In the genomic region with DNA sequence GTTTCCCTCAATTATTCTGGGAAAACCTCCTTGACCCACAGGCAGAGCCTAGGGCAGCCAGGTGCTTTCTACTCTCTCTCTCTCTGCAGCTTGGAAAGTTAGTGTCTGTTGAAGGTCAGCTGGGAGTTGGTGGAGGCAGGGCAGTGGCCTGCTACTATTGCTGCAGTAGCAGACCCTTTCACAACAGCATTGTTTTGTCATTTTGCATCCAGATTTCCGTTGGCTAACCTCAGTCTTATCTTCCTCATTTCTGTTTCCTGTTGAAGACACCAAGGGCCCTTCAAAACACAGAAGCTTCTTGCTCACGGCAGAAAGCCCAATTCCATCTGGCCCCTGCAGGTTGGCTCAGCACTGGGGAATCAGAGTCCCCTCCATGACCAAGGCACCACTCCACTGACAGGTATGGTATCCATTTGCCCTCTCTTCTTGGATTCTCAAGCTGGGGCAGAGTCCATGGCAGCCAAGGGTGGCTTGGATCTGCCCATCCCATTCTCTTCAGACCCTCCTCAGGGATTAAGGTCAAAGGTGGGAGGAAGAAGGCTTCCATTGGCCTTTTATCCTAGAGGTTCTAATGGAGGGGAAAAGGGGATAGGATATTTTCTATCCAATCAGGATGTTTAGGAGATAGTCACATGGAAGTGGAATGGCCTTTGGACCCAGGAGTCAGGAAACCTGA, we compare ENCODE assay signal across 8 cellular contexts. TPM values are rescaled to one million over a fixed set of nuclear protein-coding genes. Genes with fewer than 3 reads are reported as not detected.
DNase-seq lines count a peak whose midpoint lies in the region; ATAC-seq and TF ChIP-seq lines count a peak whose summit lies in the region.

No MANE protein-coding gene starts in this region.

- peak overlapping the region; percentile 28 for H3K4me3 ChIP-seq in thoracic aorta

- H3K36me3 Mint-ChIP-seq in activated naive CD4-positive, alpha-beta T cell treated with anti-CD3 and anti-CD28 coated beads, Interleukin-2, amount 10 ng/mL, durations not matched to agents 7 days and 5 days: peaks cover 22% of the 10 kb centered on the region

- no peak for TF ChIP-seq CTCF in thoracic aorta (IDR thresholded peaks at IDR 0.05)

- peaks cover 4% of the 10 kb centered on the region for H3K9me3 Mint-ChIP-seq in activated naive CD4-positive, alpha-beta T cell treated with anti-CD3 and anti-CD28 coated beads, Interleukin-2, amount 10 ng/mL, durations not matched to agents 7 days and 5 days

- CTCF ChIA-PET in activated naive CD4-positive, alpha-beta T cell treated with anti-CD3 and anti-CD28 coated beads, Interleukin-2, amount 10 ng/mL, durations not matched to agents 7 days and 5 days (lab: Charles Lee): no interaction called here

- ATAC-seq in HG03521 (IDR thresholded peaks at IDR 0.05; ENCODE audit: unreplicated experiment): peak; percentile 29
- no peak for ATAC-seq in thoracic aorta (ENCODE audit: insufficient number of reproducible peaks, low FRiP score, low read depth)

- H3K9me3 ChIP-seq in thoracic aorta: no peaks in the 10 kb centered on the region

- peaks cover 95% of the 10 kb centered on the region for H3K4me1 Mint-ChIP-seq in activated naive CD4-positive, alpha-beta T cell treated with anti-CD3 and anti-CD28 coated beads, Interleukin-2, amount 10 ng/mL, durations not matched to agents 7 days and 5 days

- H3K27ac Mint-ChIP-seq in activated naive CD4-positive, alpha-beta T cell treated with anti-CD3 and anti-CD28 coated beads, Interleukin-2, amount 10 ng/mL, durations not matched to agents 7 days and 5 days: peak overlapping the region; percentile 89

- H3K27me3 ChIP-seq in thoracic aorta (replicated peaks; ENCODE audit: insufficient read depth): no peaks in the 10 kb centered on the region

- peak; percentile 39 for DNase-seq in activated naive CD4-positive, alpha-beta T cell treated with anti-CD3 and anti-CD28 coated beads, Interleukin-2, amount 10 ng/mL, durations not matched to agents 7 days and 5 days
- no peak for DNase-seq in activated naive CD4-positive, alpha-beta T cell (lab: John Stamatoyannopoulos, UW)
- DNase-seq in thoracic aorta (ENCODE audit: low spot score) (no peak), retina (no peak), NCI-H774 (lab: John Stamatoyannopoulos, UW) (no peak), ACHN (no peak)

- peak overlapping the region; percentile 50 for H3K4me3 Mint-ChIP-seq in activated naive CD4-positive, alpha-beta T cell treated with anti-CD3 and anti-CD28 coated beads, Interleukin-2, amount 10 ng/mL, durations not matched to agents 7 days and 5 days

- in situ Hi-C loops in ACHN (cut with HindIII; ENCODE audit: low pct_ligation_motif_present, low pct_unique_long_range_greater_than_20kb, low sequenced_read_pairs): no loop called here

- H3K36me3 ChIP-seq in thoracic aorta: no peaks in the 10 kb centered on the region

- H3K27ac ChIP-seq in cingulate gyrus (ENCODE audit: low read depth, low read length) (peak overlapping the region; percentile 21), thoracic aorta (no peak overlapping the region)

- no peaks in the 10 kb centered on the region for H3K27me3 Mint-ChIP-seq in activated naive CD4-positive, alpha-beta T cell treated with anti-CD3 and anti-CD28 coated beads, Interleukin-2, amount 10 ng/mL, durations not matched to agents 7 days and 5 days

- H3K4me1 ChIP-seq in thoracic aorta (ENCODE audit: control insufficient read depth in 1 of 2, low read depth in 2 of 2): no peaks in the 10 kb centered on the region

RNA-seq across cellular contexts. Expression of a gene that starts 24.6 kb away (rescaled TPM):
- total RNA-seq in thoracic aorta: 100 to 1,000 TPM; 154 to 311 TPM
